ENCODE assay signal across 1 cellular context in the genomic region with DNA sequence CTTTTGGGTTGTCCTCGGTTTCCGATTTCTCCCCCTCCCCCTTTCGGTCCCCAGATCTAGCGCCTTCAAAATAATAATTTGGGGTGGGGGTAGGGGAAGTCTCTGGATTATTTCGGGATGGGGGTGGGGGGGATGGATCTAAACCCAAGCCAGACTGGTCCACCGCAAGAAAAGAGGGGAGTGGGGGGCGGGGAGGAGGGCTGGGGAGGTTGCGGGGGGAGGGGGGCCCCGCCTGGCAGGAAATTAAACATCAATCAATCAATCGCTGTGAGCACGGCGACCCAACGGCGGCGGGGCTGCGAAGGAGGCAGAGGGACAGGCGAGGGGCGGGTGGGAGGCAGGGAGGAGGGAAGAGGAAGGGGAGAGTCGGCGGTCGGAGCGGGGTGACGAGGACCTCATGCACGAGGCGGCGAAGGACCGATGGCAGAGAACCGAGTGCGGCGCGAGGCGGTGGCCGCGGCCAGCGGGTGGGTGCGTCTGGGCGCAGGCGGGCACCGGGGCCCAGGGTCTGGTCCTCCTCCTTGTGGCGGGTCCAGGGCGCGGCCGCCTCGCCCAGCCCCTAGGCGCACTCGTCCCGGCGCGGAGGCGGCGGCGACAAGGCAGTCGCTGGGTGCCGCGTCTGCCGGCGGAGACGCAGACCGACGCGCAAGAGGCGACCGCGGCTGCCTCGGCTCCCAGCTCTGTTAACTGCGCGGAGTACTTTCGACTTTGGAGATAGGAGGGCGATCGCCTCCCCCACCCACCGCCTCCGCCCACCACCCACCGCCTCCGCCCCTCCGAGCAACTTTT.
TF ChIP-seq lines count a peak whose summit lies in the region.

No MANE protein-coding gene starts in this region.

TF ChIP-seq in HEK293, 187 proteins besides CTCF, POLR2A, EP300 and RAD21 (continued from another document):
- TF ChIP-seq, protein P1, sequence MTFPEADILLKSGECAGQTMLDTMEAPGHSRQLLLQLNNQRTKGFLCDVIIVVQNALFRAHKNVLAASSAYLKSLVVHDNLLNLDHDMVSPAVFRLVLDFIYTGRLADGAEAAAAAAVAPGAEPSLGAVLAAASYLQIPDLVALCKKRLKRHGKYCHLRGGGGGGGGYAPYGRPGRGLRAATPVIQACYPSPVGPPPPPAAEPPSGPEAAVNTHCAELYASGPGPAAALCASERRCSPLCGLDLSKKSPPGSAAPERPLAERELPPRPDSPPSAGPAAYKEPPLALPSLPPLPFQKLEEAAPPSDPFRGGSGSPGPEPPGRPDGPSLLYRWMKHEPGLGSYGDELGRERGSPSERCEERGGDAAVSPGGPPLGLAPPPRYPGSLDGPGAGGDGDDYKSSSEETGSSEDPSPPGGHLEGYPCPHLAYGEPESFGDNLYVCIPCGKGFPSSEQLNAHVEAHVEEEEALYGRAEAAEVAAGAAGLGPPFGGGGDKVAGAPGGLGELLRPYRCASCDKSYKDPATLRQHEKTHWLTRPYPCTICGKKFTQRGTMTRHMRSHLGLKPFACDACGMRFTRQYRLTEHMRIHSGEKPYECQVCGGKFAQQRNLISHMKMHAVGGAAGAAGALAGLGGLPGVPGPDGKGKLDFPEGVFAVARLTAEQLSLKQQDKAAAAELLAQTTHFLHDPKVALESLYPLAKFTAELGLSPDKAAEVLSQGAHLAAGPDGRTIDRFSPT (tag by site-specific recombination; IDR thresholded peaks at IDR 0.05): peak; percentile 46; the same call in 1 of the 2 replicates
- TF ChIP-seq ZNF660 (tag by site-specific recombination; IDR thresholded peaks at IDR 0.05) (peak; percentile 53; the same call in 1 of the 2 replicates), SP2 (tag by site-specific recombination; IDR thresholded peaks at IDR 0.05) (peak; percentile 81), ZNF670 (tag by site-specific recombination; IDR thresholded peaks at IDR 0.05; ENCODE audit: low read depth) (no peak), ZBTB7A (tag by site-specific recombination; IDR thresholded peaks at IDR 0.05; ENCODE audit: low read depth) (0 out of 2 replicates have a peak, but pooled peaks have one; percentile 46), ZNF596 (tag by site-specific recombination; IDR thresholded peaks at IDR 0.05) (0 out of 2 replicates have a peak, but pooled peaks have one; percentile 14), ZBTB8A (tag by site-specific recombination; IDR thresholded peaks at IDR 0.05) (peak; percentile 90), KLF9 (tag by site-specific recombination; IDR thresholded peaks at IDR 0.05; ENCODE audit: low read depth) (0 out of 2 replicates have a peak, but pooled peaks have one; percentile 14), WT1 (tag by site-specific recombination; IDR thresholded peaks at IDR 0.05) (peak; percentile 36; the same call in 1 of the 2 replicates), ZNF335 (tag by site-specific recombination; conservative IDR thresholded peaks at IDR 0.05) (peak; percentile 48; the same call in 1 of the 2 replicates), ZSCAN30 (tag by site-specific recombination; IDR thresholded peaks at IDR 0.05) (peak; percentile 76), EGR2 (tag by site-specific recombination; IDR thresholded peaks at IDR 0.05; ENCODE audit: low read depth) (peak; percentile 57; the same call in 1 of the 2 replicates), KLF1 (tag by site-specific recombination; IDR thresholded peaks at IDR 0.05) (peak; percentile 57), KLF10 (tag by site-specific recombination; IDR thresholded peaks at IDR 0.05) (peak; percentile 27; the same call in 1 of the 2 replicates), ZNF391 (tag by site-specific recombination; IDR thresholded peaks at IDR 0.05; ENCODE audit: borderline replicate concordance, low read depth) (peak; percentile 48; the same call in 1 of the 2 replicates)
- TF ChIP-seq, protein P2, sequence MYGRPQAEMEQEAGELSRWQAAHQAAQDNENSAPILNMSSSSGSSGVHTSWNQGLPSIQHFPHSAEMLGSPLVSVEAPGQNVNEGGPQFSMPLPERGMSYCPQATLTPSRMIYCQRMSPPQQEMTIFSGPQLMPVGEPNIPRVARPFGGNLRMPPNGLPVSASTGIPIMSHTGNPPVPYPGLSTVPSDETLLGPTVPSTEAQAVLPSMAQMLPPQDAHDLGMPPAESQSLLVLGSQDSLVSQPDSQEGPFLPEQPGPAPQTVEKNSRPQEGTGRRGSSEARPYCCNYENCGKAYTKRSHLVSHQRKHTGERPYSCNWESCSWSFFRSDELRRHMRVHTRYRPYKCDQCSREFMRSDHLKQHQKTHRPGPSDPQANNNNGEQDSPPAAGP (tag by site-specific recombination; IDR thresholded peaks at IDR 0.05): peak; percentile 25; the same call in 1 of the 2 replicates
- TF ChIP-seq, protein P3, sequence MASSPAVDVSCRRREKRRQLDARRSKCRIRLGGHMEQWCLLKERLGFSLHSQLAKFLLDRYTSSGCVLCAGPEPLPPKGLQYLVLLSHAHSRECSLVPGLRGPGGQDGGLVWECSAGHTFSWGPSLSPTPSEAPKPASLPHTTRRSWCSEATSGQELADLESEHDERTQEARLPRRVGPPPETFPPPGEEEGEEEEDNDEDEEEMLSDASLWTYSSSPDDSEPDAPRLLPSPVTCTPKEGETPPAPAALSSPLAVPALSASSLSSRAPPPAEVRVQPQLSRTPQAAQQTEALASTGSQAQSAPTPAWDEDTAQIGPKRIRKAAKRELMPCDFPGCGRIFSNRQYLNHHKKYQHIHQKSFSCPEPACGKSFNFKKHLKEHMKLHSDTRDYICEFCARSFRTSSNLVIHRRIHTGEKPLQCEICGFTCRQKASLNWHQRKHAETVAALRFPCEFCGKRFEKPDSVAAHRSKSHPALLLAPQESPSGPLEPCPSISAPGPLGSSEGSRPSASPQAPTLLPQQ (tag by site-specific recombination; IDR thresholded peaks at IDR 0.05): peak; percentile 50; the same call in 1 of the 2 replicates
- TF ChIP-seq, protein P4, sequence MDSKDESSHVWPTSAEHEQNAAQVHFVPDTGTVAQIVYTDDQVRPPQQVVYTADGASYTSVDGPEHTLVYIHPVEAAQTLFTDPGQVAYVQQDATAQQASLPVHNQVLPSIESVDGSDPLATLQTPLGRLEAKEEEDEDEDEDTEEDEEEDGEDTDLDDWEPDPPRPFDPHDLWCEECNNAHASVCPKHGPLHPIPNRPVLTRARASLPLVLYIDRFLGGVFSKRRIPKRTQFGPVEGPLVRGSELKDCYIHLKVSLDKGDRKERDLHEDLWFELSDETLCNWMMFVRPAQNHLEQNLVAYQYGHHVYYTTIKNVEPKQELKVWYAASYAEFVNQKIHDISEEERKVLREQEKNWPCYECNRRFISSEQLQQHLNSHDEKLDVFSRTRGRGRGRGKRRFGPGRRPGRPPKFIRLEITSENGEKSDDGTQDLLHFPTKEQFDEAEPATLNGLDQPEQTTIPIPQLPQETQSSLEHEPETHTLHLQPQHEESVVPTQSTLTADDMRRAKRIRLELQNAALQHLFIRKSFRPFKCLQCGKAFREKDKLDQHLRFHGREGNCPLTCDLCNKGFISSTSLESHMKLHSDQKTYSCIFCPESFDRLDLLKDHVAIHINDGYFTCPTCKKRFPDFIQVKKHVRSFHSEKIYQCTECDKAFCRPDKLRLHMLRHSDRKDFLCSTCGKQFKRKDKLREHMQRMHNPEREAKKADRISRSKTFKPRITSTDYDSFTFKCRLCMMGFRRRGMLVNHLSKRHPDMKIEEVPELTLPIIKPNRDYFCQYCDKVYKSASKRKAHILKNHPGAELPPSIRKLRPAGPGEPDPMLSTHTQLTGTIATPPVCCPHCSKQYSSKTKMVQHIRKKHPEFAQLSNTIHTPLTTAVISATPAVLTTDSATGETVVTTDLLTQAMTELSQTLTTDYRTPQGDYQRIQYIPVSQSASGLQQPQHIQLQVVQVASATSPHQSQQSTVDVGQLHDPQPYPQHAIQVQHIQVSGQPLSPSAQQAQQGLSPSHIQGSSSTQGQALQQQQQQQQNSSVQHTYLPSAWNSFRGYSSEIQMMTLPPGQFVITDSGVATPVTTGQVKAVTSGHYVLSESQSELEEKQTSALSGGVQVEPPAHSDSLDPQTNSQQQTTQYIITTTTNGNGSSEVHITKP (tag by site-specific recombination; IDR thresholded peaks at IDR 0.05): no peak; the same call in none of the 2 replicates
- TF ChIP-seq, protein P5, sequence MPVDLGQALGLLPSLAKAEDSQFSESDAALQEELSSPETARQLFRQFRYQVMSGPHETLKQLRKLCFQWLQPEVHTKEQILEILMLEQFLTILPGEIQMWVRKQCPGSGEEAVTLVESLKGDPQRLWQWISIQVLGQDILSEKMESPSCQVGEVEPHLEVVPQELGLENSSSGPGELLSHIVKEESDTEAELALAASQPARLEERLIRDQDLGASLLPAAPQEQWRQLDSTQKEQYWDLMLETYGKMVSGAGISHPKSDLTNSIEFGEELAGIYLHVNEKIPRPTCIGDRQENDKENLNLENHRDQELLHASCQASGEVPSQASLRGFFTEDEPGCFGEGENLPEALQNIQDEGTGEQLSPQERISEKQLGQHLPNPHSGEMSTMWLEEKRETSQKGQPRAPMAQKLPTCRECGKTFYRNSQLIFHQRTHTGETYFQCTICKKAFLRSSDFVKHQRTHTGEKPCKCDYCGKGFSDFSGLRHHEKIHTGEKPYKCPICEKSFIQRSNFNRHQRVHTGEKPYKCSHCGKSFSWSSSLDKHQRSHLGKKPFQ (tag by site-specific recombination; IDR thresholded peaks at IDR 0.05): no peak
- TF ChIP-seq, protein P6, sequence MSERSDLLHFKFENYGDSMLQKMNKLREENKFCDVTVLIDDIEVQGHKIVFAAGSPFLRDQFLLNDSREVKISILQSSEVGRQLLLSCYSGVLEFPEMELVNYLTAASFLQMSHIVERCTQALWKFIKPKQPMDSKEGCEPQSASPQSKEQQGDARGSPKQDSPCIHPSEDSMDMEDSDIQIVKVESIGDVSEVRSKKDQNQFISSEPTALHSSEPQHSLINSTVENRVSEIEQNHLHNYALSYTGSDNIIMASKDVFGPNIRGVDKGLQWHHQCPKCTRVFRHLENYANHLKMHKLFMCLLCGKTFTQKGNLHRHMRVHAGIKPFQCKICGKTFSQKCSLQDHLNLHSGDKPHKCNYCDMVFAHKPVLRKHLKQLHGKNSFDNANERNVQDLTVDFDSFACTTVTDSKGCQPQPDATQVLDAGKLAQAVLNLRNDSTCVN (tag by site-specific recombination; optimal IDR thresholded peaks at IDR 0.05): peak; percentile 21
- TF ChIP-seq, protein P7, sequence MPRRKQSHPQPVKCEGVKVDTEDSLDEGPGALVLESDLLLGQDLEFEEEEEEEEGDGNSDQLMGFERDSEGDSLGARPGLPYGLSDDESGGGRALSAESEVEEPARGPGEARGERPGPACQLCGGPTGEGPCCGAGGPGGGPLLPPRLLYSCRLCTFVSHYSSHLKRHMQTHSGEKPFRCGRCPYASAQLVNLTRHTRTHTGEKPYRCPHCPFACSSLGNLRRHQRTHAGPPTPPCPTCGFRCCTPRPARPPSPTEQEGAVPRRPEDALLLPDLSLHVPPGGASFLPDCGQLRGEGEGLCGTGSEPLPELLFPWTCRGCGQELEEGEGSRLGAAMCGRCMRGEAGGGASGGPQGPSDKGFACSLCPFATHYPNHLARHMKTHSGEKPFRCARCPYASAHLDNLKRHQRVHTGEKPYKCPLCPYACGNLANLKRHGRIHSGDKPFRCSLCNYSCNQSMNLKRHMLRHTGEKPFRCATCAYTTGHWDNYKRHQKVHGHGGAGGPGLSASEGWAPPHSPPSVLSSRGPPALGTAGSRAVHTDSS (tag by site-specific recombination; IDR thresholded peaks at IDR 0.05): 0 out of 2 replicates have a peak, but pooled peaks have one; percentile 31
- TF ChIP-seq, protein P8, sequence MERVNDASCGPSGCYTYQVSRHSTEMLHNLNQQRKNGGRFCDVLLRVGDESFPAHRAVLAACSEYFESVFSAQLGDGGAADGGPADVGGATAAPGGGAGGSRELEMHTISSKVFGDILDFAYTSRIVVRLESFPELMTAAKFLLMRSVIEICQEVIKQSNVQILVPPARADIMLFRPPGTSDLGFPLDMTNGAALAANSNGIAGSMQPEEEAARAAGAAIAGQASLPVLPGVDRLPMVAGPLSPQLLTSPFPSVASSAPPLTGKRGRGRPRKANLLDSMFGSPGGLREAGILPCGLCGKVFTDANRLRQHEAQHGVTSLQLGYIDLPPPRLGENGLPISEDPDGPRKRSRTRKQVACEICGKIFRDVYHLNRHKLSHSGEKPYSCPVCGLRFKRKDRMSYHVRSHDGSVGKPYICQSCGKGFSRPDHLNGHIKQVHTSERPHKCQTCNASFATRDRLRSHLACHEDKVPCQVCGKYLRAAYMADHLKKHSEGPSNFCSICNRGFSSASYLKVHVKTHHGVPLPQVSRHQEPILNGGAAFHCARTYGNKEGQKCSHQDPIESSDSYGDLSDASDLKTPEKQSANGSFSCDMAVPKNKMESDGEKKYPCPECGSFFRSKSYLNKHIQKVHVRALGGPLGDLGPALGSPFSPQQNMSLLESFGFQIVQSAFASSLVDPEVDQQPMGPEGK (tag by site-specific recombination; IDR thresholded peaks at IDR 0.05): peak; percentile 58
